In genomic region chr17:77555741-77556291, GRCh38 we compare ENCODE assay signal across 10 cellular contexts.
DNase-seq lines count a peak whose midpoint lies in the region; ATAC-seq lines count a peak whose summit lies in the region.
"Had no signal": no experiment of that assay in that cellular context is flagged by ENCODE, and none has a peak within 500 bp of the region (broad histone marks: within the 10 kb centered on the region; RNA-seq: fewer than 3 reads in every experiment).

No MANE protein-coding gene starts in this region.

- no peak overlapping the region for H3K27ac Mint-ChIP-seq in activated CD8-positive, alpha-beta T cell treated with anti-CD3 and anti-CD28 coated beads, Interleukin-2, amount 10 ng/mL, durations not matched to agents 7 days and 5 days

- no peaks in the 10 kb centered on the region for H3K36me3 ChIP-seq in SJCRH30

- 21% methylated on average over 11 of the region's 11 CpGs for WGBS in right cardiac atrium

- H3K9me3 Mint-ChIP-seq in activated CD8-positive, alpha-beta T cell treated with anti-CD3 and anti-CD28 coated beads, Interleukin-2, amount 10 ng/mL, durations not matched to agents 7 days and 5 days (ENCODE audit: insufficient read depth), result no peaks in the 10 kb centered on the region

- H3K4me1 ChIP-seq in SJCRH30, result no peaks in the 10 kb centered on the region; the same call in 1 of the 2 replicates
- H3K4me1 ChIP-seq in right cardiac atrium (ENCODE audit: control insufficient read depth, insufficient read depth, low read length), result no peaks in the 10 kb centered on the region

- CTCF ChIA-PET in activated CD8-positive, alpha-beta T cell treated with anti-CD3 and anti-CD28 coated beads, Interleukin-2, amount 10 ng/mL, durations not matched to agents 7 days and 5 days (lab: Charles Lee), result no interaction called here

- H3K4me3 ChIP-seq in SJCRH30 (no peak overlapping the region), right cardiac atrium (ENCODE audit: low read length) (no peak overlapping the region)

- H3K27ac ChIP-seq in SJCRH30, result no peak overlapping the region
- H3K27ac ChIP-seq in right cardiac atrium (ENCODE audit: low read length), result no peak overlapping the region

- peaks cover 46% of the 10 kb centered on the region for H3K27me3 ChIP-seq in SJCRH30
- H3K27me3 ChIP-seq in right cardiac atrium (ENCODE audit: control insufficient read depth, insufficient read depth), result no peaks in the 10 kb centered on the region

- H3K9me3 ChIP-seq in SJCRH30 (replicated peaks) (no peaks in the 10 kb centered on the region; the same call in 1 of the 2 replicates), right cardiac atrium (ENCODE audit: control insufficient read depth, low read length) (no peaks in the 10 kb centered on the region)

- ATAC-seq in right cardiac atrium, result peak; percentile 35 to 41
- no peak for ATAC-seq in activated CD8-positive, alpha-beta T cell treated with anti-CD3 and anti-CD28 coated beads, Interleukin-2, amount 10 ng/mL, durations not matched to agents 7 days and 5 days
- ATAC-seq in stimulated activated naive CD8-positive, alpha-beta T cell treated with anti-CD3 and anti-CD28 coated beads, Interleukin-15, Interleukin-2, amounts not matched to agents 100 U/mL and 50 U/mL, for 24 hours, result no peak

- H3K36me3 Mint-ChIP-seq in activated CD8-positive, alpha-beta T cell treated with anti-CD3 and anti-CD28 coated beads, Interleukin-2, amount 10 ng/mL, durations not matched to agents 7 days and 5 days (ENCODE audit: low read depth), result no peaks in the 10 kb centered on the region

- DNase-seq in NCI-H1417 treated with DMSO at 0.1 percent for 48 hours (lab: John Stamatoyannopoulos, UW), result peak; percentile 58
- DNase-seq in SJCRH30, result peak; percentile 42 to 48
- peak in 2 of 3 donors; percentile 70 to 78 for DNase-seq in right cardiac atrium
- DNase-seq in superior temporal gyrus (ENCODE audit: extremely low spot score), result peak; percentile 66
- DNase-seq in NK-92 (lab: John Stamatoyannopoulos, UW; ENCODE audit: unreplicated experiment), result no peak
- DNase-seq in mesenteric fat pad (ENCODE audit: low spot score), result no peak
- no peak for DNase-seq in activated CD8-positive, alpha-beta T cell treated with anti-CD3 and anti-CD28 coated beads, Interleukin-2, amount 10 ng/mL, durations not matched to agents 7 days and 5 days
- DNase-seq in stimulated activated naive CD8-positive, alpha-beta T cell treated with anti-CD3 and anti-CD28 coated beads, Interleukin-15, Interleukin-2, amounts not matched to agents 100 U/mL and 50 U/mL, for 24 hours, result no peak
- DNase-seq: HCEC 1CT, mesenchymal stem cell had no signal

- intact Hi-C loops in right cardiac atrium (cut with DNase I), result no loop called here

- POLR2A ChIA-PET in activated CD8-positive, alpha-beta T cell treated with anti-CD3 and anti-CD28 coated beads, Interleukin-2, amount 10 ng/mL, durations not matched to agents 7 days and 5 days (lab: Charles Lee), result no interaction called here

- H3K4me3 Mint-ChIP-seq in activated CD8-positive, alpha-beta T cell treated with anti-CD3 and anti-CD28 coated beads, Interleukin-2, amount 10 ng/mL, durations not matched to agents 7 days and 5 days, result no peak overlapping the region

- peaks cover 17% of the 10 kb centered on the region for H3K27me3 Mint-ChIP-seq in activated CD8-positive, alpha-beta T cell treated with anti-CD3 and anti-CD28 coated beads, Interleukin-2, amount 10 ng/mL, durations not matched to agents 7 days and 5 days (ENCODE audit: low read depth)

- no peaks in the 10 kb centered on the region for H3K4me1 Mint-ChIP-seq in activated CD8-positive, alpha-beta T cell treated with anti-CD3 and anti-CD28 coated beads, Interleukin-2, amount 10 ng/mL, durations not matched to agents 7 days and 5 days (ENCODE audit: low read depth)

Comparison
In these comparisons a context has a peak if more than half of its experiments do, and no peak if none do; other contexts are left out.
1. DNase-seq: peak in NCI-H1417 treated with DMSO at 0.1 percent for 48 hours (single experiment), SJCRH30 (2 of 2), right cardiac atrium (2 of 3) and superior temporal gyrus (single experiment); none in NK-92 (single experiment), mesenteric fat pad (single experiment), activated CD8-positive, alpha-beta T cell treated with anti-CD3 and anti-CD28 coated beads, Interleukin-2, amount 10 ng/mL, durations not matched to agents 7 days and 5 days (single experiment) and stimulated activated naive CD8-positive, alpha-beta T cell treated with anti-CD3 and anti-CD28 coated beads, Interleukin-15, Interleukin-2, amounts not matched to agents 100 U/mL and 50 U/mL, for 24 hours (single experiment).
2. ATAC-seq: peak in right cardiac atrium (2 of 2); none in activated CD8-positive, alpha-beta T cell treated with anti-CD3 and anti-CD28 coated beads, Interleukin-2, amount 10 ng/mL, durations not matched to agents 7 days and 5 days (single experiment) and stimulated activated naive CD8-positive, alpha-beta T cell treated with anti-CD3 and anti-CD28 coated beads, Interleukin-15, Interleukin-2, amounts not matched to agents 100 U/mL and 50 U/mL, for 24 hours (single experiment).